ENCODE assay signal across 8 cellular contexts in genomic region chr1:228735871-228736586, GRCh38. TPM values are rescaled to one million over a fixed set of nuclear protein-coding genes. Genes with fewer than 3 reads are reported as not detected.
DNase-seq lines count a peak whose midpoint lies in the region; ATAC-seq and TF ChIP-seq lines count a peak whose summit lies in the region.

No MANE protein-coding gene starts in this region.

- H3K27me3 Mint-ChIP-seq in endodermal cell (ENCODE audit: insufficient read depth) = peaks cover 36% of the 10 kb centered on the region

- ATAC-seq in upper lobe of right lung = peak; percentile 46
- ATAC-seq in GM18520 (IDR thresholded peaks at IDR 0.05; ENCODE audit: unreplicated experiment) = no peak

- H3K9me3 Mint-ChIP-seq in endodermal cell = no peaks in the 10 kb centered on the region

- peaks cover 9% of the 10 kb centered on the region for H3K4me1 Mint-ChIP-seq in endodermal cell

- peak overlapping the region; percentile 40 for H3K27ac ChIP-seq in HUES48 (ENCODE audit: low read depth, low read length)
- H3K27ac ChIP-seq in endodermal cell (ENCODE audit: low read depth, low read length) = no peak overlapping the region
- H3K27ac ChIP-seq in upper lobe of right lung = peak overlapping the region; percentile 89

- H3K36me3 Mint-ChIP-seq in endodermal cell (ENCODE audit: low read depth) = peaks cover 21% of the 10 kb centered on the region

- WGBS in endodermal cell (ENCODE audit: insufficient coverage in 1 of 2, insufficient read length in 1 of 2), 2 experiments = 1% methylated on average over 23 to 58 of the region's 60 CpGs

- H3K27me3 ChIP-seq in HUES48 (ENCODE audit: control insufficient read depth, insufficient read depth, low read length) (peaks cover 43% of the 10 kb centered on the region), endodermal cell (ENCODE audit: control insufficient read depth, insufficient read depth, low read length, poor library complexity, severe bottlenecking) (peaks cover 76% of the 10 kb centered on the region), mucosa of stomach (ENCODE audit: control insufficient read depth, insufficient read depth, low read length) (no peaks in the 10 kb centered on the region), upper lobe of right lung (no peaks in the 10 kb centered on the region)

- in situ Hi-C loops in GM13977 (cut with MboI; ENCODE audit: low pct_unique_long_range_greater_than_20kb, low sequenced_read_pairs, unreplicated experiment) = no loop called here

- peak overlapping the region; percentile 62 for H3K27ac Mint-ChIP-seq in endodermal cell

- peak overlapping the region; percentile 74 for H3K4me3 Mint-ChIP-seq in endodermal cell

- H3K9ac ChIP-seq in HUES48 (ENCODE audit: low read depth, low read length) (no peak overlapping the region), endodermal cell (ENCODE audit: extremely low read depth, low read length, poor library complexity, severe bottlenecking) (no peak overlapping the region), mucosa of stomach (ENCODE audit: low read length) (peak overlapping the region; percentile 95)

- H3K9me3 ChIP-seq in HUES48 (ENCODE audit: control insufficient read depth, insufficient read depth, low read length) (no peaks in the 10 kb centered on the region), endodermal cell (ENCODE audit: control insufficient read depth, low read length) (no peaks in the 10 kb centered on the region), mucosa of stomach (ENCODE audit: control insufficient read depth, low read length) (no peaks in the 10 kb centered on the region), upper lobe of right lung (no peaks in the 10 kb centered on the region)

- 0 out of 2 replicates have a peak, but pooled peaks cover 3% of the 10 kb centered on the region for H3K4me1 ChIP-seq in HUES48 (ENCODE audit: control insufficient read depth, insufficient read depth, low read length)
- H3K4me1 ChIP-seq in endodermal cell (ENCODE audit: control insufficient read depth, insufficient read depth, low read length) = peaks cover 4% of the 10 kb centered on the region
- peaks cover 11% of the 10 kb centered on the region for H3K4me1 ChIP-seq in mucosa of stomach (ENCODE audit: control insufficient read depth, insufficient read depth, low read length)
- H3K4me1 ChIP-seq in upper lobe of right lung = peaks cover 35% of the 10 kb centered on the region

- intact Hi-C loops in upper lobe of right lung (cut with DNase I) = no loop called here

- H3K4me3 ChIP-seq in HUES48 (ENCODE audit: low read depth, low read length) = peak overlapping the region; percentile 66
- peak overlapping the region; percentile 77 for H3K4me3 ChIP-seq in endodermal cell (ENCODE audit: low read length)
- peak overlapping the region; percentile 77 for H3K4me3 ChIP-seq in mucosa of stomach (ENCODE audit: low read length)
- H3K4me3 ChIP-seq in upper lobe of right lung = peak overlapping the region; percentile 77

- no peaks in the 10 kb centered on the region for H3K36me3 ChIP-seq in HUES48 (ENCODE audit: control insufficient read depth, insufficient read depth, low read length)
- no peaks in the 10 kb centered on the region for H3K36me3 ChIP-seq in endodermal cell (ENCODE audit: control insufficient read depth, insufficient read depth, low read length)
- H3K36me3 ChIP-seq in mucosa of stomach (ENCODE audit: control insufficient read depth, insufficient read depth, low read length) = peaks cover 10% of the 10 kb centered on the region
- H3K36me3 ChIP-seq in upper lobe of right lung = no peaks in the 10 kb centered on the region

- DNase-seq in DMS53 (lab: John Stamatoyannopoulos, UW) (peak; percentile 74), endodermal cell (peak; percentile 80), upper lobe of right lung (peak; percentile 79), GM13977 (ENCODE audit: low spot score) (no peak)
- peak; percentile 24 for DNase-seq in activated CD4-positive, alpha-beta T cell treated with anti-CD3 and anti-CD28 coated beads, Interleukin-2, amount 50 U/mL, for 1 hour

- TF ChIP-seq CTCF in endodermal cell (conservative IDR thresholded peaks at IDR 0.05) = no peak
- TF ChIP-seq CTCF in upper lobe of right lung (IDR thresholded peaks at IDR 0.05) = no peak
- TF ChIP-seq CTCF in GM13977 (IDR thresholded peaks at IDR 0.05; ENCODE audit: extremely low read depth, insufficient read depth, missing control alignments) = no peak

RNA-seq across cellular contexts. Expression of gene RHOU, which starts 0.8 kb away (rescaled TPM):
- total RNA-seq in endodermal cell = 10 to 100 TPM in 1 of 2 donors, 1 to 10 TPM in 1; 9.0 to 12.0 TPM
- 26.4 TPM for polyA plus RNA-seq in endodermal cell (2013, experiment 1 of 2)
- polyA plus RNA-seq in endodermal cell (2013, experiment 2 of 2) = 24.9 TPM
- 21.0 TPM for total RNA-seq in upper lobe of right lung
